12 cellular contexts compared by ENCODE assay signal in the genomic region with DNA sequence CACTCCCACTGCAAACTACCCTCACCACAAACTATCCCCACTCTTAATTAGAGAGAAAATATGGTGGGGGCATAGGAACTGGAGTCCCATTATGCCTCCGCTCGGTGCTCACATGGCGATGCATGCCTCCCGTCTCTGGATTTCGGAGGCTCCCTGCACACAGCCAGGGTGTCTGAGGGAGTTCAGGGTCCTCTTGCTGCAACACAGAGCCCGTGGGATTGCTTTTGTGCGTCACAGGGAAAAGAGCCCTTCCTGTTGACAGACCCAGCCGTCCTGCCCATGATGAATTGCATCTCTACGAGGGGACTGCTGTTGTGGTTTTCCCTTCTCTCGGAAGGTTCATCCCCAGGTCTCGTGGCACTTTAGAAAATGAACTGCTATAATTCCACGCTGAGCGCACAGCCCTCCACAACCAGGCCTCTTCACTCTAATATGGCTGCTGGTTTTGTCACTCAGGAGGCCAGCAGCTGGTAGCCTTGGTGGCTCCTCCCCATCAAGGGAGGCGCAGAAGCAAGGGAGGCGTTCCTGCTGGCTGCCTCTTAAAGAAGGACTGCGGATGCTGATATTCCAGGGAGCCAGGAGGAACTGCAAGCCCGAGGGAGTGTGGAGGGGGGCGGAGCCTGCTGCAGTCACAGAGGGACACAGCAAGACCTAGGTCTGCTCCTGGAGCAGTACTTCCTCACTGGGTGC.
DNase-seq lines count a peak whose midpoint lies in the region; ATAC-seq and TF ChIP-seq lines count a peak whose summit lies in the region.
"Had no signal": no experiment of that assay in that cellular context is flagged by ENCODE, and none has a peak within 500 bp of the region (broad histone marks: within the 10 kb centered on the region; RNA-seq: fewer than 3 reads in every experiment).

No MANE protein-coding gene starts in this region.

- H3K79me2 ChIP-seq in fibroblast of lung (ENCODE audit: control insufficient read depth, insufficient read depth, low read length): no peaks in the 10 kb centered on the region
- H3K79me2 ChIP-seq in neural progenitor cell (ENCODE audit: low read depth): no peaks in the 10 kb centered on the region

- H3K9me3 ChIP-seq in fibroblast of lung (ENCODE audit: control insufficient read depth, insufficient read depth, low read depth, low read length): no peaks in the 10 kb centered on the region
- H3K9me3 ChIP-seq in neural progenitor cell (ENCODE audit: low read depth): no peaks in the 10 kb centered on the region
- H3K9me3 ChIP-seq: lower lobe of right lung, psoas muscle had no signal

- H3K27me3 ChIP-seq in fibroblast of lung (ENCODE audit: control insufficient read depth, insufficient read depth, low read length) (no peaks in the 10 kb centered on the region), neural progenitor cell (no peaks in the 10 kb centered on the region)
- H3K27me3 ChIP-seq: SJSA1 had no signal

- H4K20me1 ChIP-seq in fibroblast of lung (ENCODE audit: control insufficient read depth, extremely low read depth, insufficient read depth, low read length): no peaks in the 10 kb centered on the region
- H4K20me1 ChIP-seq in neural progenitor cell (ENCODE audit: low read depth): no peaks in the 10 kb centered on the region

- H3K36me3 Mint-ChIP-seq in neural progenitor cell: peaks cover 5% of the 10 kb centered on the region

- H3K4me2 ChIP-seq in fibroblast of lung (ENCODE audit: extremely low read depth, insufficient read depth, low read length) (no peak overlapping the region), neural progenitor cell (peak overlapping the region; percentile 23)

- H3K4me1 Mint-ChIP-seq in neural progenitor cell: peaks cover 43% of the 10 kb centered on the region

- peak; percentile 38 for DNase-seq in H4 (ENCODE audit: low spot score)
- peak; percentile 71 for DNase-seq in NCI-H2196 (lab: John Stamatoyannopoulos, UW; ENCODE audit: unreplicated experiment)
- DNase-seq in fibroblast of lung (ENCODE audit: low read depth in 2 of 2): peak; percentile 28 to 76
- peak; percentile 64 for DNase-seq in neural progenitor cell (ENCODE audit: low spot score)
- no peak for DNase-seq in activated gamma-delta T cell (lab: John Stamatoyannopoulos, UW)
- DNase-seq: activated CD4-positive, CD25-positive, alpha-beta regulatory T cell treated with anti-CD3 and anti-CD28 coated beads, Interleukin-2, amount 50 U/mL, for 72 hours; lower lobe of right lung; NCI-H748 treated with DMSO at 0.1 percent for 48 hours had no signal

- peaks cover 5% of the 10 kb centered on the region for H3K9me3 Mint-ChIP-seq in neural progenitor cell

- H3K9ac ChIP-seq in fibroblast of lung (ENCODE audit: insufficient read depth, low read length): no peak overlapping the region
- no peak overlapping the region for H3K9ac ChIP-seq in neural progenitor cell

- H3K36me3 ChIP-seq in fibroblast of lung (ENCODE audit: control insufficient read depth, insufficient read depth, low read length) (no peaks in the 10 kb centered on the region), neural progenitor cell (no peaks in the 10 kb centered on the region)
- H3K36me3 ChIP-seq: lower lobe of right lung, SJSA1 had no signal

- H3K27ac ChIP-seq in fibroblast of lung (ENCODE audit: insufficient read depth, low read length): no peak overlapping the region
- no peak overlapping the region for H3K27ac ChIP-seq in neural progenitor cell
- H3K27ac ChIP-seq: lower lobe of right lung, psoas muscle, SJSA1 had no signal

- peak overlapping the region in 1 of 4 experiments; percentile 62 for H3K4me3 ChIP-seq in fibroblast of lung (replicated peaks in 1 of 4; ENCODE audit: control extremely low read depth in 1 of 4, insufficient read depth in 1 of 4, low read depth in 3 of 4, low read length in 4 of 4)
- no peak overlapping the region for H3K4me3 ChIP-seq in neural progenitor cell
- H3K4me3 ChIP-seq: lower lobe of right lung, psoas muscle, SJSA1 had no signal

- H3F3A ChIP-seq in neural progenitor cell (ENCODE audit: low read depth): peaks cover 27% of the 10 kb centered on the region

- no peak overlapping the region for H3K27ac Mint-ChIP-seq in neural progenitor cell

- H3K4me3 Mint-ChIP-seq in neural progenitor cell: no peak overlapping the region

- H3K4me1 ChIP-seq in fibroblast of lung (ENCODE audit: control insufficient read depth, extremely low read depth, insufficient read depth, low read length): no peaks in the 10 kb centered on the region
- peaks cover 51% of the 10 kb centered on the region for H3K4me1 ChIP-seq in neural progenitor cell
- H3K4me1 ChIP-seq: psoas muscle, SJSA1 had no signal

- H2AFZ ChIP-seq in fibroblast of lung (ENCODE audit: low read length): peak overlapping the region; percentile 3
- no peak overlapping the region for H2AFZ ChIP-seq in neural progenitor cell (replicated peaks)

- TF ChIP-seq CTCF in fibroblast of lung (conservative IDR thresholded peaks at IDR 0.05 in 1 of 2, IDR thresholded peaks at IDR 0.05 in 1 of 2; ENCODE audit: low read depth in 1 of 2, low read length in 2 of 2): no peak
- no peak for TF ChIP-seq CTCF in neural progenitor cell (IDR thresholded peaks at IDR 0.05)

- ATAC-seq in GM21381 (IDR thresholded peaks at IDR 0.05; ENCODE audit: unreplicated experiment) (no peak), GM18870 (IDR thresholded peaks at IDR 0.05; ENCODE audit: unreplicated experiment) (no peak)

- peaks cover 3% of the 10 kb centered on the region for H3K27me3 Mint-ChIP-seq in neural progenitor cell (ENCODE audit: insufficient read depth, low read depth)
